ENCODE assay signal across 21 cellular contexts in genomic region chr9:31608413-31608812, GRCh38.
DNase-seq lines count a peak whose midpoint lies in the region; ATAC-seq and TF ChIP-seq lines count a peak whose summit lies in the region.
"Had no signal": no experiment of that assay in that cellular context is flagged by ENCODE, and none has a peak within 500 bp of the region (broad histone marks: within the 10 kb centered on the region; RNA-seq: fewer than 3 reads in every experiment).

No MANE protein-coding gene starts in this region.

- H3K4me3 Mint-ChIP-seq in progenitor cell of endocrine pancreas (ENCODE audit: low read depth) = no peak overlapping the region
- H3K4me3 Mint-ChIP-seq in activated T-cell treated with anti-CD3 and anti-CD28 coated beads, Interleukin-2, amount 50 U/mL, for 72 hours = no peak overlapping the region
- H3K4me3 Mint-ChIP-seq: activated CD8-positive, alpha-beta memory T cell treated with anti-CD3 and anti-CD28 coated beads, Interleukin-2, amount 10 ng/mL, durations not matched to agents 7 days and 5 days had no signal

- H3K27ac Mint-ChIP-seq in progenitor cell of endocrine pancreas = peak overlapping the region; percentile 42
- no peak overlapping the region for H3K27ac Mint-ChIP-seq in activated T-cell treated with anti-CD3 and anti-CD28 coated beads, Interleukin-2, amount 50 U/mL, for 72 hours
- H3K27ac Mint-ChIP-seq: activated CD8-positive, alpha-beta memory T cell treated with anti-CD3 and anti-CD28 coated beads, Interleukin-2, amount 10 ng/mL, durations not matched to agents 7 days and 5 days had no signal

- no peaks in the 10 kb centered on the region for H3K27me3 Mint-ChIP-seq in progenitor cell of endocrine pancreas
- no peaks in the 10 kb centered on the region for H3K27me3 Mint-ChIP-seq in activated T-cell treated with anti-CD3 and anti-CD28 coated beads, Interleukin-2, amount 50 U/mL, for 72 hours (ENCODE audit: low read depth)
- H3K27me3 Mint-ChIP-seq: activated CD8-positive, alpha-beta memory T cell treated with anti-CD3 and anti-CD28 coated beads, Interleukin-2, amount 10 ng/mL, durations not matched to agents 7 days and 5 days had no signal

- DNase-seq in LHCN-M2 (ENCODE audit: low read depth) (peak; percentile 84), epithelial cell of prostate (ENCODE audit: low read depth, low spot score) (peak; percentile 62), progenitor cell of endocrine pancreas (ENCODE audit: low spot score, unreplicated experiment) (no peak), heart left ventricle (no peak)
- DNase-seq in activated T-cell treated with anti-CD3 and anti-CD28 coated beads, Interleukin-2, amount 50 U/mL, for 72 hours = no peak
- no peak for DNase-seq in stimulated activated CD4-positive, alpha-beta T cell treated with anti-CD3 and anti-CD28 coated beads, Interleukin-15, amount 100 ng/mL, for 24 hours
- DNase-seq: activated CD4-positive, alpha-beta T cell treated with anti-CD3 and anti-CD28 coated beads for 1 hour; activated CD8-positive, alpha-beta memory T cell treated with anti-CD3 and anti-CD28 coated beads, Interleukin-2, amount 10 ng/mL, durations not matched to agents 7 days and 5 days; activated effector memory CD4-positive, alpha-beta T cell treated with anti-CD3 and anti-CD28 coated beads, Interleukin-2, amount 50 U/mL, for 16 hours; anterior cingulate cortex; Caco-2; dorsolateral prefrontal cortex; left lung; mucosa of descending colon; NCI-H187; NCI-H510A treated with DMSO at 0.1 percent for 48 hours; T1000 had no signal

- no peak for TF ChIP-seq CTCF in progenitor cell of endocrine pancreas (IDR thresholded peaks at IDR 0.05; ENCODE audit: unreplicated experiment)
- TF ChIP-seq CTCF in heart left ventricle (IDR thresholded peaks at IDR 0.05) = no peak

- H3K9me3 Mint-ChIP-seq in progenitor cell of endocrine pancreas (ENCODE audit: low read depth) = no peaks in the 10 kb centered on the region
- H3K9me3 Mint-ChIP-seq in activated T-cell treated with anti-CD3 and anti-CD28 coated beads, Interleukin-2, amount 50 U/mL, for 72 hours = peaks cover 0 to 4% of the 10 kb centered on the region in 2 donors

- H3K9me3 ChIP-seq in heart left ventricle = no peaks in the 10 kb centered on the region
- H3K9me3 ChIP-seq: Caco-2, esophagus muscularis mucosa, left lung, mucosa of descending colon had no signal

- TF ChIP-seq POLR2A in heart left ventricle (IDR thresholded peaks at IDR 0.05) = no peak

- intact Hi-C loops in heart left ventricle (cut with DNase I) = no loop called here

- peaks cover 6% of the 10 kb centered on the region for H3K4me1 Mint-ChIP-seq in progenitor cell of endocrine pancreas (ENCODE audit: low read depth)
- H3K4me1 Mint-ChIP-seq in activated T-cell treated with anti-CD3 and anti-CD28 coated beads, Interleukin-2, amount 50 U/mL, for 72 hours (ENCODE audit: low read depth) = no peaks in the 10 kb centered on the region
- H3K4me1 Mint-ChIP-seq: activated CD8-positive, alpha-beta memory T cell treated with anti-CD3 and anti-CD28 coated beads, Interleukin-2, amount 10 ng/mL, durations not matched to agents 7 days and 5 days had no signal

- no peaks in the 10 kb centered on the region for H3K36me3 ChIP-seq in heart left ventricle
- H3K36me3 ChIP-seq: esophagus muscularis mucosa, left lung had no signal

- H3K36me3 Mint-ChIP-seq in progenitor cell of endocrine pancreas (ENCODE audit: insufficient read depth) = no peaks in the 10 kb centered on the region
- H3K36me3 Mint-ChIP-seq in activated T-cell treated with anti-CD3 and anti-CD28 coated beads, Interleukin-2, amount 50 U/mL, for 72 hours (ENCODE audit: insufficient read depth in 2 of 2) = peaks cover 0 to 2% of the 10 kb centered on the region in 2 donors
- H3K36me3 Mint-ChIP-seq: activated CD8-positive, alpha-beta memory T cell treated with anti-CD3 and anti-CD28 coated beads, Interleukin-2, amount 10 ng/mL, durations not matched to agents 7 days and 5 days had no signal

- H3K27ac ChIP-seq in epithelial cell of prostate (peak overlapping the region; percentile 73), heart left ventricle (no peak overlapping the region)
- H3K27ac ChIP-seq: dorsolateral prefrontal cortex, esophagus muscularis mucosa, left lung had no signal

- no peaks in the 10 kb centered on the region for H3K4me1 ChIP-seq in heart left ventricle
- H3K4me1 ChIP-seq: Caco-2, esophagus muscularis mucosa, left lung had no signal

- ATAC-seq in SK-N-SH treated with all-trans-retinoic acid at 6 μM for 48 hours (peak; percentile 82), HG03342 (IDR thresholded peaks at IDR 0.05; ENCODE audit: unreplicated experiment) (no peak), heart left ventricle (no peak)
- ATAC-seq in activated T-cell treated with anti-CD3 and anti-CD28 coated beads, Interleukin-2, amount 50 U/mL, for 72 hours (replicated peaks in 1 of 2) = no peak
- ATAC-seq: activated CD8-positive, alpha-beta memory T cell treated with anti-CD3 and anti-CD28 coated beads, Interleukin-2, amount 10 ng/mL, durations not matched to agents 7 days and 5 days; left lung; mucosa of descending colon; sciatic nerve had no signal

- H3K4me3 ChIP-seq in heart left ventricle = no peak overlapping the region
- H3K4me3 ChIP-seq: dorsolateral prefrontal cortex, esophagus muscularis mucosa, left lung, mucosa of descending colon had no signal

- H3K27me3 ChIP-seq in heart left ventricle = no peaks in the 10 kb centered on the region
- H3K27me3 ChIP-seq: dorsolateral prefrontal cortex, esophagus muscularis mucosa, left lung had no signal

TF ChIP-seq in SK-N-SH treated with all-trans-retinoic acid at 6 μM for 48 hours, 23 proteins besides CTCF, POLR2A, EP300 and RAD21:
- no peak for TF ChIP-seq BACH2 (CRISPR knock-in tag; IDR thresholded peaks at IDR 0.05; ENCODE audit: borderline replicate concordance)
- no peak for TF ChIP-seq OSR1 (CRISPR knock-in tag; IDR thresholded peaks at IDR 0.05)
- TF ChIP-seq ZNF8 (CRISPR knock-in tag; IDR thresholded peaks at IDR 0.05) = no peak
- no peak for TF ChIP-seq CSDC2 (CRISPR knock-in tag; IDR thresholded peaks at IDR 0.05)
- TF ChIP-seq ISL1 (CRISPR knock-in tag; IDR thresholded peaks at IDR 0.05) = no peak
- no peak for TF ChIP-seq ARNTL (CRISPR knock-in tag; IDR thresholded peaks at IDR 0.05; ENCODE audit: borderline replicate concordance, low read depth)
- no peak for TF ChIP-seq POU6F1 (CRISPR knock-in tag; IDR thresholded peaks at IDR 0.05; ENCODE audit: borderline replicate concordance, low read depth)

Comparison
In these comparisons a context has a peak if more than half of its experiments do, and no peak if none do; other contexts are left out.
1. DNase-seq: peak in LHCN-M2 (single experiment) and epithelial cell of prostate (single experiment); none in progenitor cell of endocrine pancreas (single experiment), activated T-cell treated with anti-CD3 and anti-CD28 coated beads, Interleukin-2, amount 50 U/mL, for 72 hours (0 of 2), heart left ventricle (0 of 5) and stimulated activated CD4-positive, alpha-beta T cell treated with anti-CD3 and anti-CD28 coated beads, Interleukin-15, amount 100 ng/mL, for 24 hours (single experiment).